Comparison of ENCODE assay signal across 23 cellular contexts in the genomic region with DNA sequence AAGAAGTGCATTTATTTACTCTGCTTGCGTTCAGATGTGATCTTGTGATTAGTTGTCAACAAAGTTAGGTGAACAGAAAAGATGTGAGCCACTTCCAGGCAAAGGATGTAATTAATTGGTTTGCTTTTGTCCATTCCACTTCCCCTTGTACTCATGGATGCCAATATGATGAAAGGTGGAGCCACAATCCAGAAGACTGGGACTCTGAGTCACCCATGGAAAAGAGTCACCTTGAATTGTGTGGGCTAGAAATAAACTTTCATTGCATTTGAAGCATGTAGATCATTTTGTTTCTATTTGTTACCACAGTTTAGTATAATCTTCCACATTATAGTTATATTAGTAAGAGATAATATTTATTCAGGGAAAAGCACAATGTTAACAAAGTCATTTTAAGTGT.
DNase-seq lines count a peak whose midpoint lies in the region; ATAC-seq and TF ChIP-seq lines count a peak whose summit lies in the region.
"Had no signal": no experiment of that assay in that cellular context is flagged by ENCODE, and none has a peak within 500 bp of the region (broad histone marks: within the 10 kb centered on the region; RNA-seq: fewer than 3 reads in every experiment).

No MANE protein-coding gene starts in this region.

- no peaks in the 10 kb centered on the region for H3K27me3 Mint-ChIP-seq in activated T-cell treated with anti-CD3 and anti-CD28 coated beads, Interleukin-2, amount 50 U/mL, for 24 hours
- H3K27me3 Mint-ChIP-seq: B cell; stimulated activated naive CD8-positive, alpha-beta T cell treated with anti-CD3 and anti-CD28 coated beads, Interleukin-15, amount 100 ng/mL, for 72 hours had no signal

- no peaks in the 10 kb centered on the region for H3K9me2 ChIP-seq in PC-3 (replicated peaks; ENCODE audit: low read length)

- H3K4me3 ChIP-seq in PC-3 (ENCODE audit: low read length), result no peak overlapping the region
- H3K4me3 ChIP-seq: esophagus squamous epithelium, tibial nerve had no signal

- TF ChIP-seq CTCF in PC-3 (conservative IDR thresholded peaks at IDR 0.05; ENCODE audit: low read depth, low read length), result no peak

- no peaks in the 10 kb centered on the region for H3K36me3 Mint-ChIP-seq in activated T-cell treated with anti-CD3 and anti-CD28 coated beads, Interleukin-2, amount 50 U/mL, for 24 hours (ENCODE audit: low read depth)

- no peaks in the 10 kb centered on the region for H3K27me3 ChIP-seq in PC-3 (ENCODE audit: low read length)
- H3K27me3 ChIP-seq: esophagus squamous epithelium, tibial nerve had no signal

- no peak overlapping the region for H3K27ac Mint-ChIP-seq in activated T-cell treated with anti-CD3 and anti-CD28 coated beads, Interleukin-2, amount 50 U/mL, for 24 hours
- H3K27ac Mint-ChIP-seq: activated naive CD4-positive, alpha-beta T cell treated with anti-CD3 and anti-CD28 coated beads for 36 hours; B cell; stimulated activated naive CD8-positive, alpha-beta T cell treated with anti-CD3 and anti-CD28 coated beads, Interleukin-15, amount 100 ng/mL, for 72 hours had no signal

- H3F3A ChIP-seq in PC-3 (ENCODE audit: low read length, unreplicated experiment), result no peaks in the 10 kb centered on the region

- H3K9me3 Mint-ChIP-seq in activated T-cell treated with anti-CD3 and anti-CD28 coated beads, Interleukin-2, amount 50 U/mL, for 24 hours, result peaks cover 6% of the 10 kb centered on the region

- no peaks in the 10 kb centered on the region for H3K4me1 Mint-ChIP-seq in activated T-cell treated with anti-CD3 and anti-CD28 coated beads, Interleukin-2, amount 50 U/mL, for 24 hours (ENCODE audit: low read depth)
- H3K4me1 Mint-ChIP-seq: B cell; stimulated activated naive CD8-positive, alpha-beta T cell treated with anti-CD3 and anti-CD28 coated beads, Interleukin-15, amount 100 ng/mL, for 72 hours had no signal

- H3K79me2 ChIP-seq in PC-3 (ENCODE audit: low read length), result no peaks in the 10 kb centered on the region

- H3K36me3 ChIP-seq in PC-3 (ENCODE audit: low read depth, low read length), result no peaks in the 10 kb centered on the region
- H3K36me3 ChIP-seq: esophagus squamous epithelium, tibial nerve had no signal

- H3K4me2 ChIP-seq in PC-3 (ENCODE audit: low read length), result no peak overlapping the region; the same call in 1 of the 2 replicates

- POLR2A ChIA-PET in PC-3 (lab: Charles Lee; ENCODE audit: unreplicated experiment), result interaction anchor here (0.6 to 0.7 kb wide), 2 partner anchors 56 to 229 kb away, joined by 3 to 12 read pairs; no protein-coding TSS in a partner anchor

- intact Hi-C loops in PC-3 (cut with micrococcal nuclease), result no loop called here

- H2AFZ ChIP-seq in PC-3 (ENCODE audit: low read length), result no peak overlapping the region

- ATAC-seq in PC-3 (peak; percentile 98), HG02588 (IDR thresholded peaks at IDR 0.05; ENCODE audit: unreplicated experiment) (no peak), GM19035 (IDR thresholded peaks at IDR 0.05; ENCODE audit: unreplicated experiment) (no peak)
- ATAC-seq: activated CD4-positive, CD25-positive, alpha-beta regulatory T cell treated with anti-CD3 and anti-CD28 coated beads, Interleukin-2, amount 50 U/mL, for 24 hours; activated T-cell treated with anti-CD3 and anti-CD28 coated beads, Interleukin-2, amount 50 U/mL, for 4 hours; Right ventricle myocardium inferior; stimulated activated naive CD8-positive, alpha-beta T cell treated with anti-CD3 and anti-CD28 coated beads, Interleukin-15, amount 100 ng/mL, for 72 hours had no signal

- no peaks in the 10 kb centered on the region for H3K9me3 ChIP-seq in PC-3 (ENCODE audit: low read length)
- H3K9me3 ChIP-seq: esophagus squamous epithelium had no signal

- no peaks in the 10 kb centered on the region for H4K20me1 ChIP-seq in PC-3 (ENCODE audit: low read length)

- no TSS peak for BruUV-seq in PC-3 (replicated peaks; lab: Mats Ljungman, UMichigan)

- H3K27ac ChIP-seq in PC-3 (ENCODE audit: low read length), result peak overlapping the region; percentile 9; the same call in 1 of the 2 replicates
- H3K27ac ChIP-seq: esophagus squamous epithelium, tibial nerve had no signal

- H3K4me3 Mint-ChIP-seq in activated T-cell treated with anti-CD3 and anti-CD28 coated beads, Interleukin-2, amount 50 U/mL, for 24 hours, result no peak overlapping the region
- H3K4me3 Mint-ChIP-seq: activated naive CD4-positive, alpha-beta T cell treated with anti-CD3 and anti-CD28 coated beads for 36 hours; activated T-cell treated with anti-CD3 and anti-CD28 coated beads, Interleukin-2, amount 50 U/mL, for 4 hours; B cell; stimulated activated naive CD8-positive, alpha-beta T cell treated with anti-CD3 and anti-CD28 coated beads, Interleukin-15, amount 100 ng/mL, for 72 hours had no signal

- H3K9ac ChIP-seq in PC-3 (ENCODE audit: low read length), result no peak overlapping the region

- 0 out of 2 replicates have a peak, but pooled peaks cover 9% of the 10 kb centered on the region for H3K4me1 ChIP-seq in PC-3 (ENCODE audit: insufficient read depth, low read length)
- H3K4me1 ChIP-seq: tibial nerve had no signal

- CTCF ChIA-PET in PC-3 (lab: Charles Lee), result no interaction called here

- DNase-seq in GM03348 (ENCODE audit: low spot score) (peak; percentile 6), PC-3 (peak; percentile 74), dermis blood vessel endothelial cell (peak; percentile 27), renal cortical epithelial cell (ENCODE audit: low read depth) (peak; percentile 90)
- DNase-seq in activated T-cell treated with anti-CD3 and anti-CD28 coated beads, Interleukin-2, amount 50 U/mL, for 24 hours, result no peak
- DNase-seq: activated CD8-positive, alpha-beta memory T cell treated with anti-CD3 and anti-CD28 coated beads for 24 hours; activated naive CD4-positive, alpha-beta T cell treated with anti-CD3 and anti-CD28 coated beads for 36 hours; activated T-cell treated with anti-CD3 and anti-CD28 coated beads, Interleukin-2, amount 50 U/mL, for 4 hours; amygdala; DMS79; esophagus squamous epithelium; KBM-7; mesendoderm; NCI-H1694; NCI-H2171; stimulated activated CD4-positive, alpha-beta T cell treated with anti-CD3 and anti-CD28 coated beads, Interleukin-12 subunit alpha, Interleukin-12 subunit beta, amount 100 ng/mL, for 4 hours; stimulated activated naive CD8-positive, alpha-beta T cell treated with anti-CD3 and anti-CD28 coated beads, Interleukin-15, amount 100 ng/mL, for 72 hours had no signal
